Comparison of ENCODE assay signal across 12 cellular contexts in genomic region chr10:89407792-89408191, GRCh38. TPM values are rescaled to one million over a fixed set of nuclear protein-coding genes. Genes with fewer than 3 reads are reported as not detected.
"Had no signal": no experiment of that assay in that cellular context is flagged by ENCODE, and none has a peak within 500 bp of the region (broad histone marks: within the 10 kb centered on the region; RNA-seq: fewer than 3 reads in every experiment).

No MANE protein-coding gene starts in this region.

RNA-seq across cellular contexts. Expression of gene IFIT1B, which starts 29.9 kb away (rescaled TPM):
- total RNA-seq: subcutaneous adipose tissue, suprapubic skin, testis, thoracic aorta, thyroid gland, tibial nerve, transverse colon, upper lobe of right lung, ureter, vagina had no signal
- polyA plus RNA-seq: stomach, urinary bladder had no signal
